ENCODE assay signal across 12 cellular contexts in genomic region chr5:96247097-96247675, GRCh38.
DNase-seq lines count a peak whose midpoint lies in the region; ATAC-seq, FAIRE-seq and TF ChIP-seq lines count a peak whose summit lies in the region.
"Had no signal": no experiment of that assay in that cellular context is flagged by ENCODE, and none has a peak within 500 bp of the region (broad histone marks: within the 10 kb centered on the region; RNA-seq: fewer than 3 reads in every experiment).

No MANE protein-coding gene starts in this region.

- H3K4me2 ChIP-seq in BLaER1 treated with 17β-estradiol and CSF1 and Interleukin-3, amounts not matched to agents 10 nM and 100 nM, result peak overlapping the region in 9 of 11 experiments; percentile 30 to 67 (median 56); a peak in 16 of 22 replicates
- H3K4me2 ChIP-seq in SK-N-SH, result no peak overlapping the region

- POLR2A ChIA-PET in SK-N-SH (lab: Yijun Ruan, JAX), result no interaction called here

- CTCF ChIA-PET in SK-N-SH (lab: Yijun Ruan, JAX), result no interaction called here

- peak overlapping the region in 2 of 11 experiments; percentile 9 to 17; a peak in 1 of 22 replicates for H3K9ac ChIP-seq in BLaER1 treated with 17β-estradiol and CSF1 and Interleukin-3, amounts not matched to agents 10 nM and 100 nM
- H3K9ac ChIP-seq in SK-N-SH, result no peak overlapping the region

- DNase-seq in SK-N-SH (no peak), foreskin keratinocyte (peak; percentile 98 to 99), pancreas (peak in 3 of 6 donors; percentile 17 to 48 (median 35)), T1000 (lab: John Stamatoyannopoulos, UW) (no peak), activated T-cell treated with anti-CD3 and anti-CD28 coated beads for 4 hours (no peak), occipital lobe (lab: John Stamatoyannopoulos, UW) (no peak)
- DNase-seq: DMS79 treated with DMSO at 0.1 percent for 48 hours; NCI-H146; stimulated activated CD4-positive, alpha-beta T cell treated with anti-CD3 and anti-CD28 coated beads, Interleukin-4, amount 100 ng/mL, for 1 hour had no signal

- H3K27ac ChIP-seq in BLaER1 treated with 17β-estradiol and CSF1 and Interleukin-3, amounts not matched to agents 10 nM and 100 nM, result no peak overlapping the region
- H3K27ac ChIP-seq in SK-N-SH (ENCODE audit: low read depth in 2 of 2, low read length in 1 of 2) (peak overlapping the region in 1 of 2 experiments; percentile 43; a peak in 1 of 4 replicates), foreskin keratinocyte (peak overlapping the region; percentile 79), pancreas (peak overlapping the region; percentile 8 to 84 (median 47))

- H3K9me2 ChIP-seq in SK-N-SH, result no peaks in the 10 kb centered on the region

- H3F3A ChIP-seq in SK-N-SH (replicated peaks; ENCODE audit: insufficient read depth), result peaks cover 32% of the 10 kb centered on the region

- TF ChIP-seq CTCF in SK-N-SH (IDR thresholded peaks at IDR 0.05) (no peak), foreskin keratinocyte (conservative IDR thresholded peaks at IDR 0.05) (no peak), pancreas (IDR thresholded peaks at IDR 0.05) (no peak)

- no peak for FAIRE-seq in pancreas (lab: Jason Lieb, UNC)

- no peak for TF ChIP-seq EP300 in SK-N-SH (IDR thresholded peaks at IDR 0.05; ENCODE audit: borderline replicate concordance in 1 of 2, low read depth in 1 of 2, low read length in 1 of 2)

- 0 out of 2 replicates have a peak overlapping the region, but pooled peaks have one; percentile 26 for H2AFZ ChIP-seq in SK-N-SH (ENCODE audit: low read depth)

- H3K36me3 ChIP-seq in BLaER1 treated with 17β-estradiol and CSF1 and Interleukin-3, amounts not matched to agents 10 nM and 100 nM, result no peaks in the 10 kb centered on the region
- H3K36me3 ChIP-seq in SK-N-SH (replicated peaks in 1 of 2; ENCODE audit: control insufficient read depth in 1 of 2, insufficient read depth in 2 of 2, low read length in 1 of 2), result no peaks in the 10 kb centered on the region
- no peaks in the 10 kb centered on the region for H3K36me3 ChIP-seq in pancreas

- ATAC-seq in foreskin keratinocyte (peak; percentile 94), pancreas (peak; percentile 61 to 79 (median 68)), HG02852 (IDR thresholded peaks at IDR 0.05; ENCODE audit: unreplicated experiment) (no peak)
- ATAC-seq: activated naive CD4-positive, alpha-beta T cell treated with anti-CD3 and anti-CD28 coated beads, Interleukin-2, amount 50 U/mL, for 72 hours had no signal

- no peaks in the 10 kb centered on the region for H3K79me2 ChIP-seq in SK-N-SH (ENCODE audit: insufficient read depth)

- no peaks in the 10 kb centered on the region for H3K27me3 ChIP-seq in BLaER1 treated with 17β-estradiol and CSF1 and Interleukin-3, amounts not matched to agents 10 nM and 100 nM
- H3K27me3 ChIP-seq in SK-N-SH (ENCODE audit: insufficient read depth) (no peaks in the 10 kb centered on the region), foreskin keratinocyte (no peaks in the 10 kb centered on the region), pancreas (no peaks in the 10 kb centered on the region)

- H3K9me3 ChIP-seq in BLaER1 treated with 17β-estradiol and CSF1 and Interleukin-3, amounts not matched to agents 10 nM and 100 nM (replicated peaks in 1 of 11), result peaks cover 0 to 4% (median 0%) of the 10 kb centered on the region in 11 experiments; a peak in 2 of 22 replicates
- H3K9me3 ChIP-seq in SK-N-SH, result no peaks in the 10 kb centered on the region
- no peaks in the 10 kb centered on the region for H3K9me3 ChIP-seq in pancreas

- TF ChIP-seq RAD21 in SK-N-SH (IDR thresholded peaks at IDR 0.05; ENCODE audit: low read length), result no peak

- H4K20me1 ChIP-seq in BLaER1 treated with 17β-estradiol and CSF1 and Interleukin-3, amounts not matched to agents 10 nM and 100 nM, result no peaks in the 10 kb centered on the region
- H4K20me1 ChIP-seq in SK-N-SH (ENCODE audit: insufficient read depth), result no peaks in the 10 kb centered on the region

- no peak overlapping the region for H3K4me3 ChIP-seq in BLaER1 treated with 17β-estradiol and CSF1 and Interleukin-3, amounts not matched to agents 10 nM and 100 nM
- H3K4me3 ChIP-seq in SK-N-SH (ENCODE audit: low read depth in 2 of 2, low read length in 1 of 2), result no peak overlapping the region
- H3K4me3 ChIP-seq in pancreas, result no peak overlapping the region

- 92% methylated on average over 4 of the region's 4 CpGs for WGBS in SK-N-SH (ENCODE audit: low lambda C conversion rate)
- 39 to 42% methylated on average over 4 of the region's 4 CpGs for WGBS in pancreas, 2 donors

- H3K4me1 ChIP-seq in BLaER1 treated with 17β-estradiol and CSF1 and Interleukin-3, amounts not matched to agents 10 nM and 100 nM, result peaks cover 0 to 12% (median 9%) of the 10 kb centered on the region in 10 experiments; a peak in 15 of 20 replicates
- H3K4me1 ChIP-seq in SK-N-SH (ENCODE audit: control insufficient read depth in 1 of 2, insufficient read depth in 2 of 2, low read depth in 1 of 2, low read length in 1 of 2) (peaks cover 0 to 21% of the 10 kb centered on the region in 2 experiments; a peak in 3 of 4 replicates), foreskin keratinocyte (peaks cover 56% of the 10 kb centered on the region), pancreas (peaks cover 20 to 51% (median 46%) of the 10 kb centered on the region in 3 donors)

- intact Hi-C loops in pancreas (cut with DNase I), result no loop called here

TF ChIP-seq in SK-N-SH, 30 proteins besides CTCF, POLR2A, EP300 and RAD21 (continues in another document):
- TF ChIP-seq, protein P1, sequence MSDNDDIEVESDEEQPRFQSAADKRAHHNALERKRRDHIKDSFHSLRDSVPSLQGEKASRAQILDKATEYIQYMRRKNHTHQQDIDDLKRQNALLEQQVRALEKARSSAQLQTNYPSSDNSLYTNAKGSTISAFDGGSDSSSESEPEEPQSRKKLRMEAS (IDR thresholded peaks at IDR 0.05; ENCODE audit: low read depth), result no peak
- no peak for TF ChIP-seq RXRA (IDR thresholded peaks at IDR 0.05; ENCODE audit: borderline replicate concordance, low read depth)
- TF ChIP-seq, protein P2, sequence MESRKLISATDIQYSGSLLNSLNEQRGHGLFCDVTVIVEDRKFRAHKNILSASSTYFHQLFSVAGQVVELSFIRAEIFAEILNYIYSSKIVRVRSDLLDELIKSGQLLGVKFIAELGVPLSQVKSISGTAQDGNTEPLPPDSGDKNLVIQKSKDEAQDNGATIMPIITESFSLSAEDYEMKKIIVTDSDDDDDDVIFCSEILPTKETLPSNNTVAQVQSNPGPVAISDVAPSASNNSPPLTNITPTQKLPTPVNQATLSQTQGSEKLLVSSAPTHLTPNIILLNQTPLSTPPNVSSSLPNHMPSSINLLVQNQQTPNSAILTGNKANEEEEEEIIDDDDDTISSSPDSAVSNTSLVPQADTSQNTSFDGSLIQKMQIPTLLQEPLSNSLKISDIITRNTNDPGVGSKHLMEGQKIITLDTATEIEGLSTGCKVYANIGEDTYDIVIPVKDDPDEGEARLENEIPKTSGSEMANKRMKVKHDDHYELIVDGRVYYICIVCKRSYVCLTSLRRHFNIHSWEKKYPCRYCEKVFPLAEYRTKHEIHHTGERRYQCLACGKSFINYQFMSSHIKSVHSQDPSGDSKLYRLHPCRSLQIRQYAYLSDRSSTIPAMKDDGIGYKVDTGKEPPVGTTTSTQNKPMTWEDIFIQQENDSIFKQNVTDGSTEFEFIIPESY (IDR thresholded peaks at IDR 0.05; ENCODE audit: borderline replicate concordance, low read depth), result no peak
- TF ChIP-seq JUND (IDR thresholded peaks at IDR 0.05), result no peak
- TF ChIP-seq RFX5 (IDR thresholded peaks at IDR 0.05; ENCODE audit: low read length), result no peak
- no peak for TF ChIP-seq NFIC (IDR thresholded peaks at IDR 0.05; ENCODE audit: borderline replicate concordance)
- TF ChIP-seq MEF2A (IDR thresholded peaks at IDR 0.05; ENCODE audit: borderline replicate concordance, low read depth), result no peak
- TF ChIP-seq TEAD4 (IDR thresholded peaks at IDR 0.05; ENCODE audit: borderline replicate concordance, insufficient read depth), result no peak
- TF ChIP-seq FOXM1 (IDR thresholded peaks at IDR 0.05; ENCODE audit: low read depth), result no peak
- no peak for TF ChIP-seq SMC3 (IDR thresholded peaks at IDR 0.05; ENCODE audit: low read depth, low read length)
- TF ChIP-seq, protein P3, sequence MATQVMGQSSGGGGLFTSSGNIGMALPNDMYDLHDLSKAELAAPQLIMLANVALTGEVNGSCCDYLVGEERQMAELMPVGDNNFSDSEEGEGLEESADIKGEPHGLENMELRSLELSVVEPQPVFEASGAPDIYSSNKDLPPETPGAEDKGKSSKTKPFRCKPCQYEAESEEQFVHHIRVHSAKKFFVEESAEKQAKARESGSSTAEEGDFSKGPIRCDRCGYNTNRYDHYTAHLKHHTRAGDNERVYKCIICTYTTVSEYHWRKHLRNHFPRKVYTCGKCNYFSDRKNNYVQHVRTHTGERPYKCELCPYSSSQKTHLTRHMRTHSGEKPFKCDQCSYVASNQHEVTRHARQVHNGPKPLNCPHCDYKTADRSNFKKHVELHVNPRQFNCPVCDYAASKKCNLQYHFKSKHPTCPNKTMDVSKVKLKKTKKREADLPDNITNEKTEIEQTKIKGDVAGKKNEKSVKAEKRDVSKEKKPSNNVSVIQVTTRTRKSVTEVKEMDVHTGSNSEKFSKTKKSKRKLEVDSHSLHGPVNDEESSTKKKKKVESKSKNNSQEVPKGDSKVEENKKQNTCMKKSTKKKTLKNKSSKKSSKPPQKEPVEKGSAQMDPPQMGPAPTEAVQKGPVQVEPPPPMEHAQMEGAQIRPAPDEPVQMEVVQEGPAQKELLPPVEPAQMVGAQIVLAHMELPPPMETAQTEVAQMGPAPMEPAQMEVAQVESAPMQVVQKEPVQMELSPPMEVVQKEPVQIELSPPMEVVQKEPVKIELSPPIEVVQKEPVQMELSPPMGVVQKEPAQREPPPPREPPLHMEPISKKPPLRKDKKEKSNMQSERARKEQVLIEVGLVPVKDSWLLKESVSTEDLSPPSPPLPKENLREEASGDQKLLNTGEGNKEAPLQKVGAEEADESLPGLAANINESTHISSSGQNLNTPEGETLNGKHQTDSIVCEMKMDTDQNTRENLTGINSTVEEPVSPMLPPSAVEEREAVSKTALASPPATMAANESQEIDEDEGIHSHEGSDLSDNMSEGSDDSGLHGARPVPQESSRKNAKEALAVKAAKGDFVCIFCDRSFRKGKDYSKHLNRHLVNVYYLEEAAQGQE (IDR thresholded peaks at IDR 0.05; ENCODE audit: low read depth, low read length), result no peak
- no peak for TF ChIP-seq EZH2phosphoT487 (IDR thresholded peaks at IDR 0.05; ENCODE audit: borderline replicate concordance, low read depth)
- TF ChIP-seq PBX3 (IDR thresholded peaks at IDR 0.05), result no peak
- TF ChIP-seq MXI1 (IDR thresholded peaks at IDR 0.05; ENCODE audit: low read depth, low read length), result no peak

Comparison
In these comparisons a context has a peak if more than half of its experiments do, and no peak if none do; other contexts are left out.
1. H3K27ac ChIP-seq: peak in foreskin keratinocyte (single experiment) and pancreas (4 of 4); none in BLaER1 treated with 17β-estradiol and CSF1 and Interleukin-3, amounts not matched to agents 10 nM and 100 nM (0 of 11).
2. DNase-seq: peak in foreskin keratinocyte (2 of 2); none in SK-N-SH (single experiment), T1000 (single experiment), activated T-cell treated with anti-CD3 and anti-CD28 coated beads for 4 hours (single experiment) and occipital lobe (single experiment).